In the genomic region with DNA sequence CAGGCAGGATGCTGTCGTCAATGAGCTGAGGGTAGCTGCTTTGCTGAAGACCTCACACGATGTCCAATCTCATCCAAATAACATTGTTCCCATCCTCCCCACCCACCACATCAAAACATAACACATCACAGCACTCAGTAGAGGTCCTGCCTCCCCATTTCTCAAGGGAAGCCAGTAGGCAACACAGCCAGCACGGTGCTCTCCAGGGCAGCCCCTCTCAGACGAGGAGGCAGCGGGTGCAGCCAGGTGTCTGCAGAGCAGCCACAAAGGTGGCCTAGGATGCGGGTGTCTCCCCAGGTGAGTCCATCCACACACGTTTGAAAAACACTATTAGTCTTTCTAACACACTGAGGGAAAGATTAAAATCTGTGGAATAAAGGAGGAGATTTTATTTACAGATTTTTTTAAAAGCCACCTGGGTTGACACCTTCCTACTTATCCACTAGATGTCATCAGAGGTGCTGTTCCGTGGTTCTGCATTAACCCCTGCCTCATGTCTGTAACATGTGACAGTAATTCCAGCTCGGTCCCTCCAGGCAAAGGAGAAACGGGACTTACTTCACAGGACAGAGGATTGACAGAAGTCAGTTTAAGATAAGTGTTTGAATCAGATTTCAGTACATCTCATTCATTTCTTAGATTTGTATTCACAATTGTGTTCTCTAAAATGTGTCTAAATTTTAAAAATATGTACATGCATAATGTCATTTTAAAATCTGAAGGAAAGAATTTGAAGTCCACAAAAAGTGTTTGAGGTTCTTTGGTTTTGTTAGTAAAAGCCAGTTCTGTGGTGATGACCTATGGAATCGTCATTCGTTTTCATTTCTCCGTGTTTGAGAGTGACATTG, we compare ENCODE assay signal across 1 cellular context.
TF ChIP-seq lines count a peak whose summit lies in the region.

No MANE protein-coding gene starts in this region.

TF ChIP-seq in GM23338, 12 proteins besides CTCF, POLR2A, EP300 and RAD21 (continued from another document):
- TF ChIP-seq REST (IDR thresholded peaks at IDR 0.05; ENCODE audit: unreplicated experiment) (no peak), POLR2AphosphoS5 (IDR thresholded peaks at IDR 0.05; ENCODE audit: low read depth) (no peak), EZH2 (IDR thresholded peaks at IDR 0.05; ENCODE audit: low read depth, unreplicated experiment) (no peak), JUNB (IDR thresholded peaks at IDR 0.05; ENCODE audit: unreplicated experiment) (no peak), ZNF462 (CRISPR knock-in tag; IDR thresholded peaks at IDR 0.05) (no peak)
